In genomic region chr1:179230251-179230650, GRCh38 we compare ENCODE assay signal across 8 cellular contexts. TPM values are rescaled to one million over a fixed set of nuclear protein-coding genes. Genes with fewer than 3 reads are reported as not detected.
DNase-seq lines count a peak whose midpoint lies in the region; ATAC-seq lines count a peak whose summit lies in the region.

No MANE protein-coding gene starts in this region.

- no peaks in the 10 kb centered on the region for H3K27me3 Mint-ChIP-seq in activated naive CD4-positive, alpha-beta T cell treated with anti-CD3 and anti-CD28 coated beads, Interleukin-2, amount 50 U/mL, for 24 hours
- peaks cover 5% of the 10 kb centered on the region for H3K27me3 Mint-ChIP-seq in activated CD4-positive, alpha-beta memory T cell treated with anti-CD3 and anti-CD28 coated beads, Interleukin-2, amount 10 ng/mL, durations not matched to agents 7 days and 5 days

- no peaks in the 10 kb centered on the region for H3K36me3 ChIP-seq in thymus (ENCODE audit: control insufficient read depth, insufficient read depth)

- no peaks in the 10 kb centered on the region for H3K9me3 ChIP-seq in iPS-18c (ENCODE audit: control insufficient read depth, insufficient read depth, low read length)
- no peaks in the 10 kb centered on the region for H3K9me3 ChIP-seq in thymus (ENCODE audit: control insufficient read depth)

- DNase-seq in activated naive CD4-positive, alpha-beta T cell treated with anti-CD3 and anti-CD28 coated beads, Interleukin-2, amount 50 U/mL, for 16 hours = no peak
- DNase-seq in activated CD4-positive, alpha-beta memory T cell treated with anti-CD3 and anti-CD28 coated beads, Interleukin-2, amount 10 ng/mL, durations not matched to agents 7 days and 5 days = no peak
- DNase-seq in NCI-H774 (lab: John Stamatoyannopoulos, UW) = no peak

- H3K4me3 ChIP-seq in iPS-18c (ENCODE audit: insufficient read depth, low read depth, low read length) (peak overlapping the region; percentile 52; the same call in 1 of the 2 replicates), thymus (ENCODE audit: low read length) (peak overlapping the region; percentile 99)

- peaks cover 40% of the 10 kb centered on the region for H3K4me1 Mint-ChIP-seq in activated naive CD4-positive, alpha-beta T cell treated with anti-CD3 and anti-CD28 coated beads, Interleukin-2, amount 50 U/mL, for 24 hours
- peaks cover 26% of the 10 kb centered on the region for H3K4me1 Mint-ChIP-seq in activated CD4-positive, alpha-beta memory T cell treated with anti-CD3 and anti-CD28 coated beads, Interleukin-2, amount 10 ng/mL, durations not matched to agents 7 days and 5 days

- no peak for ATAC-seq in HG03139 (IDR thresholded peaks at IDR 0.05; ENCODE audit: unreplicated experiment)
- no peak for ATAC-seq in HG02970 (IDR thresholded peaks at IDR 0.05; ENCODE audit: low FRiP score, unreplicated experiment)

- 75% methylated on average over 5 of the region's 5 CpGs for WGBS in thymus

- H3K4me3 Mint-ChIP-seq in activated naive CD4-positive, alpha-beta T cell treated with anti-CD3 and anti-CD28 coated beads, Interleukin-2, amount 50 U/mL, for 24 hours = peak overlapping the region; percentile 90
- peak overlapping the region; percentile 89 for H3K4me3 Mint-ChIP-seq in activated CD4-positive, alpha-beta memory T cell treated with anti-CD3 and anti-CD28 coated beads, Interleukin-2, amount 10 ng/mL, durations not matched to agents 7 days and 5 days

- H3K36me3 Mint-ChIP-seq in activated naive CD4-positive, alpha-beta T cell treated with anti-CD3 and anti-CD28 coated beads, Interleukin-2, amount 50 U/mL, for 24 hours = peaks cover 4% of the 10 kb centered on the region
- no peaks in the 10 kb centered on the region for H3K36me3 Mint-ChIP-seq in activated CD4-positive, alpha-beta memory T cell treated with anti-CD3 and anti-CD28 coated beads, Interleukin-2, amount 10 ng/mL, durations not matched to agents 7 days and 5 days (ENCODE audit: low read depth)

- H3K27me3 ChIP-seq in thymus (ENCODE audit: control insufficient read depth, insufficient read depth) = no peaks in the 10 kb centered on the region

- no peaks in the 10 kb centered on the region for H3K9me3 Mint-ChIP-seq in activated naive CD4-positive, alpha-beta T cell treated with anti-CD3 and anti-CD28 coated beads, Interleukin-2, amount 50 U/mL, for 24 hours
- no peaks in the 10 kb centered on the region for H3K9me3 Mint-ChIP-seq in activated CD4-positive, alpha-beta memory T cell treated with anti-CD3 and anti-CD28 coated beads, Interleukin-2, amount 10 ng/mL, durations not matched to agents 7 days and 5 days

- POLR2A ChIA-PET in activated CD4-positive, alpha-beta memory T cell treated with anti-CD3 and anti-CD28 coated beads, Interleukin-2, amount 10 ng/mL, durations not matched to agents 7 days and 5 days (lab: Charles Lee) = interaction anchor here (2.2 kb wide), 1 partner anchor 64 kb away, joined by 10 read pairs; the partner anchor contains the start of gene SOAT1

- no peak overlapping the region for H3K27ac ChIP-seq in thymus (ENCODE audit: low read depth)

- CTCF ChIA-PET in activated CD4-positive, alpha-beta memory T cell treated with anti-CD3 and anti-CD28 coated beads, Interleukin-2, amount 10 ng/mL, durations not matched to agents 7 days and 5 days (lab: Charles Lee) = interaction anchor here (0.6 kb wide), 1 partner anchor 74 kb away, joined by 4 read pairs; no protein-coding TSS in a partner anchor

- H3K27ac Mint-ChIP-seq in activated naive CD4-positive, alpha-beta T cell treated with anti-CD3 and anti-CD28 coated beads, Interleukin-2, amount 50 U/mL, for 24 hours = peak overlapping the region; percentile 93
- H3K27ac Mint-ChIP-seq in activated CD4-positive, alpha-beta memory T cell treated with anti-CD3 and anti-CD28 coated beads, Interleukin-2, amount 10 ng/mL, durations not matched to agents 7 days and 5 days = no peak overlapping the region

- H3K4me1 ChIP-seq in thymus (ENCODE audit: control insufficient read depth, insufficient read depth, low read length) = peaks cover 6% of the 10 kb centered on the region

RNA-seq across cellular contexts. Expression of gene ABL2, which starts 0.8 kb away (rescaled TPM):
- 1 to 10 TPM; 8.6 to 9.3 TPM for total RNA-seq in activated CD4-positive, alpha-beta memory T cell treated with anti-CD3 and anti-CD28 coated beads, Interleukin-2, amount 10 ng/mL, durations not matched to agents 7 days and 5 days
- polyA plus RNA-seq in thymus = 3.6 TPM
